ENCODE assay signal across 8 cellular contexts in the genomic region with DNA sequence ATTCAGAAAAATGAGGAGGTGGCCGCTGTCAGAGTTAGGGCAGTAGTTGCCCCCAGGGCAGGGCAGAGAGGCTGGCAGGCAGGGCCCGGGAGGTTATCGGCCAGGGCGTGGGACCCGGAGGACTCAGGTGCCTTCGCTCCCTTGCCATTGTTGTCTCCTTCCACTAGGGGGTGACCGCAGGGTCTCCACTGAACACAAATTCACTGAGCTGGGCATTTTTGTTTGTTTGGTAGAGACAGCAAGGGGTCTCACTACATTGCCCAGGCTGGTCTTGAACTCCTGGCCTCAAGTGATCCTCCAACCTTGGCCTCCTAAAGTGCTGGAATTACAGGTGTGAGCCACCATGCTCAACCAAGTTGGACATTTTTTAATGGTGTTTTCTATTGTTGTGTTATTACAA. TPM values are rescaled to one million over a fixed set of nuclear protein-coding genes. Genes with fewer than 3 reads are reported as not detected.
DNase-seq lines count a peak whose midpoint lies in the region; ATAC-seq, FAIRE-seq and TF ChIP-seq lines count a peak whose summit lies in the region.

No MANE protein-coding gene starts in this region.

- H3K18ac ChIP-seq in IMR-90 (ENCODE audit: low read depth, low read length): no peak overlapping the region

- H3K36me3 ChIP-seq in IMR-90 (ENCODE audit: control insufficient read depth, insufficient read depth, low read length) (peaks cover 61% of the 10 kb centered on the region), astrocyte (ENCODE audit: insufficient read depth, low read length) (peaks cover 9% of the 10 kb centered on the region), prostate gland (peaks cover 7 to 9% of the 10 kb centered on the region in 2 donors)

- TF ChIP-seq CTCF in IMR-90 (conservative IDR thresholded peaks at IDR 0.05; ENCODE audit: low read depth, low read length) (peak; percentile 38), astrocyte (IDR thresholded peaks at IDR 0.05; ENCODE audit: insufficient read depth, low read depth, low read length) (peak; percentile 43), nephron progenitor cell (IDR thresholded peaks at IDR 0.05) (peak; percentile 40), prostate gland (IDR thresholded peaks at IDR 0.05) (peak in 1 of 4 experiments; percentile 30)

- 0 out of 2 replicates have a peak, but pooled peaks cover 3% of the 10 kb centered on the region for H3K9me1 ChIP-seq in IMR-90 (ENCODE audit: insufficient read depth, low read length)

- no peak overlapping the region for H3K56ac ChIP-seq in IMR-90 (ENCODE audit: extremely low read depth, insufficient read depth, low read length)

- H3K4me2 ChIP-seq in IMR-90 (ENCODE audit: low read depth, low read length): no peak overlapping the region
- H3K4me2 ChIP-seq in astrocyte (ENCODE audit: low read length): no peak overlapping the region

- BruUV-seq in IMR-90 (replicated peaks; lab: Mats Ljungman, UMichigan): no TSS peak

- no peak overlapping the region for H2BK5ac ChIP-seq in IMR-90 (ENCODE audit: low read depth, low read length, poor library complexity, severe bottlenecking)

- H3K27me3 Mint-ChIP-seq in astrocyte (ENCODE audit: low read depth, unreplicated experiment) (no peaks in the 10 kb centered on the region), nephron progenitor cell (ENCODE audit: low read depth, poor library complexity) (no peaks in the 10 kb centered on the region)

- POLR2A ChIA-PET in IMR-90 (lab: Charles Lee; ENCODE audit: unreplicated experiment): no interaction called here

- peaks cover 3% of the 10 kb centered on the region for H3K9me3 Mint-ChIP-seq in astrocyte (ENCODE audit: unreplicated experiment)
- H3K9me3 Mint-ChIP-seq in nephron progenitor cell: no peaks in the 10 kb centered on the region

- H3K4me1 ChIP-seq in IMR-90 (ENCODE audit: control insufficient read depth, insufficient read depth, low read length) (peaks cover 3% of the 10 kb centered on the region; the same call in 1 of the 2 replicates), astrocyte (ENCODE audit: insufficient read depth, low read length) (peaks cover 3% of the 10 kb centered on the region), prostate gland (replicated peaks) (no peaks in the 10 kb centered on the region)

- H3K9ac ChIP-seq in IMR-90 (ENCODE audit: low read depth, low read length): no peak overlapping the region
- no peak overlapping the region for H3K9ac ChIP-seq in astrocyte (ENCODE audit: low read length)

- peaks cover 6% of the 10 kb centered on the region; the same call in 1 of the 2 replicates for H4K20me1 ChIP-seq in IMR-90 (ENCODE audit: insufficient read depth, low read length)
- peaks cover 16% of the 10 kb centered on the region for H4K20me1 ChIP-seq in astrocyte (ENCODE audit: insufficient read depth, low read length)

- H3K4me3 Mint-ChIP-seq in astrocyte (ENCODE audit: unreplicated experiment) (no peak overlapping the region), nephron progenitor cell (no peak overlapping the region)

- dilution Hi-C loops in IMR-90 (cut with HindIII; ENCODE audit: low sequenced_read_pairs, unreplicated experiment): no loop called here

- WGBS in IMR-90 (ENCODE audit: extremely low coverage in 2 of 2, insufficient read length in 1 of 2), 2 experiments: 100% methylated on average over 1 of the region's 7 CpGs; no CpG with 5 or more reads in 1 of the 2 experiments
- 87% methylated on average over 7 of the region's 7 CpGs for WGBS in prostate gland

- H2AFZ ChIP-seq in IMR-90 (replicated peaks; ENCODE audit: low read length, poor library complexity) (no peak overlapping the region), astrocyte (ENCODE audit: low read depth, low read length) (no peak overlapping the region)

- ATAC-seq in IMR-90 (ENCODE audit: low read depth) (peak; percentile 54; the same call in 1 of the 2 replicates), GM19467 (IDR thresholded peaks at IDR 0.05; ENCODE audit: unreplicated experiment) (no peak)

- intact Hi-C loops in IMR-90 (cut with micrococcal nuclease): loop anchor here (1.0 kb wide), 1 partner anchor 138 kb away; no protein-coding TSS in a partner anchor
- intact Hi-C loops in prostate gland (cut with DNase I): no loop called here

- no peak overlapping the region for H2BK120ac ChIP-seq in IMR-90 (ENCODE audit: low read depth, low read length)

- H2AK9ac ChIP-seq in IMR-90 (replicated peaks; ENCODE audit: low read depth, low read length, poor library complexity): peak overlapping the region; percentile 76

- H2BK20ac ChIP-seq in IMR-90 (ENCODE audit: low read depth, low read length): no peak overlapping the region

- FAIRE-seq in astrocyte (lab: Jason Lieb, UNC): no peak

- H3K27ac Mint-ChIP-seq in astrocyte (ENCODE audit: unreplicated experiment) (no peak overlapping the region), nephron progenitor cell (peak overlapping the region; percentile 95)

- in situ Hi-C loops in IMR-90 (cut with MboI; ENCODE audit: low sequenced_read_pairs): no loop called here

- peak; percentile 37 for TF ChIP-seq RAD21 in IMR-90 (IDR thresholded peaks at IDR 0.05; ENCODE audit: low read length)

- H3K27ac ChIP-seq in IMR-90 (ENCODE audit: insufficient read depth, low read length) (no peak overlapping the region), astrocyte (ENCODE audit: low read depth, low read length) (no peak overlapping the region), prostate gland (no peak overlapping the region)

- H3K23ac ChIP-seq in IMR-90 (ENCODE audit: low read depth, low read length): no peak overlapping the region

- H3K36me3 Mint-ChIP-seq in astrocyte (ENCODE audit: low read depth, unreplicated experiment) (peaks cover 24% of the 10 kb centered on the region), nephron progenitor cell (ENCODE audit: low read depth) (peaks cover 61% of the 10 kb centered on the region)

- TF ChIP-seq POLR2A in IMR-90 (IDR thresholded peaks at IDR 0.05; ENCODE audit: low read depth, low read length) (no peak), prostate gland (IDR thresholded peaks at IDR 0.05) (no peak)

- H3K79me2 ChIP-seq in astrocyte (ENCODE audit: insufficient read depth, low read length): no peaks in the 10 kb centered on the region

- H2AK5ac ChIP-seq in IMR-90 (ENCODE audit: low read depth, low read length): no peak overlapping the region

- H3K27me3 ChIP-seq in IMR-90 (ENCODE audit: control insufficient read depth, insufficient read depth, low read length) (no peaks in the 10 kb centered on the region), astrocyte (ENCODE audit: insufficient read depth, low read length) (no peaks in the 10 kb centered on the region), prostate gland (replicated peaks; ENCODE audit: insufficient read depth) (no peaks in the 10 kb centered on the region)

- H3K14ac ChIP-seq in IMR-90 (replicated peaks; ENCODE audit: low read depth, low read length): no peak overlapping the region

- peaks cover 15 to 16% of the 10 kb centered on the region in 2 experiments for H3K79me1 ChIP-seq in IMR-90 (ENCODE audit: low read depth in 1 of 2, low read length in 2 of 2)

- H3K9me3 ChIP-seq in IMR-90 (ENCODE audit: control insufficient read depth, insufficient read depth, low read length): no peaks in the 10 kb centered on the region
- H3K9me3 ChIP-seq in astrocyte (ENCODE audit: insufficient read depth, low read depth, low read length): no peaks in the 10 kb centered on the region
- no peaks in the 10 kb centered on the region for H3K9me3 ChIP-seq in prostate gland

- H2BK15ac ChIP-seq in IMR-90 (ENCODE audit: low read depth, low read length): no peak overlapping the region

- H4K8ac ChIP-seq in IMR-90 (ENCODE audit: low read depth in 2 of 2, low read length in 2 of 2): no peak overlapping the region

- H3K4me1 Mint-ChIP-seq in astrocyte (ENCODE audit: low read depth, unreplicated experiment): peaks cover 10% of the 10 kb centered on the region
- H3K4me1 Mint-ChIP-seq in nephron progenitor cell: peaks cover 7% of the 10 kb centered on the region

- no peak overlapping the region for H4K5ac ChIP-seq in IMR-90 (ENCODE audit: low read depth, low read length)

- CTCF ChIA-PET in IMR-90 (lab: Yijun Ruan, JAX): no interaction called here

- H3K4me3 ChIP-seq in IMR-90 (ENCODE audit: insufficient read depth, low read depth, low read length) (no peak overlapping the region), astrocyte (ENCODE audit: insufficient read depth, low read depth, low read length) (no peak overlapping the region), prostate gland (no peak overlapping the region)

- DNase-seq in DMS 273 (lab: John Stamatoyannopoulos, UW; ENCODE audit: unreplicated experiment) (peak; percentile 50), DMS 273 treated with DMSO at 0.1 percent for 48 hours (lab: John Stamatoyannopoulos, UW) (no peak), IMR-90 (no peak), astrocyte (ENCODE audit: low read depth) (no peak), nephron progenitor cell (peak; percentile 19), hippocampal formation (lab: John Stamatoyannopoulos, UW) (no peak), prostate gland (ENCODE audit: low spot score) (no peak)

- H3K4ac ChIP-seq in IMR-90 (ENCODE audit: low read depth, low read length): no peak overlapping the region

- no peak overlapping the region for H4K91ac ChIP-seq in IMR-90 (ENCODE audit: insufficient read depth, low read depth, low read length)

TF ChIP-seq in IMR-90, 13 proteins besides CTCF, POLR2A, EP300 and RAD21:
- TF ChIP-seq SMC3 (IDR thresholded peaks at IDR 0.05; ENCODE audit: low read depth, low read length) (peak; percentile 30), MXI1 (IDR thresholded peaks at IDR 0.05; ENCODE audit: borderline replicate concordance, low read depth, low read length) (no peak)

RNA-seq across cellular contexts. Expression of gene CARS2, which starts 25.1 kb away (rescaled TPM):
- total RNA-seq in IMR-90 (2012; rRNA removed): 71.4 and 76.2 TPM in 2 replicates
- polyA plus RNA-seq in IMR-90 (2012; rRNA removed): 75.1 and 76.4 TPM in 2 replicates
- polyA plus RNA-seq in IMR-90 (2012; cell fraction: cytosol; rRNA removed): 40.3 and 63.1 TPM in 2 replicates
- 266 and 332 TPM in 2 replicates for polyA plus RNA-seq in IMR-90 (2012; cell fraction: nucleus; rRNA removed; ENCODE audit: low replicate concordance)
- 44.1 and 51.4 TPM in 2 replicates for total RNA-seq in astrocyte
- 10 to 100 TPM; 40.5 to 85.5 TPM for total RNA-seq in prostate gland

RNA-seq across cellular contexts. Expression of gene ING1, which starts 32.6 kb away (rescaled TPM):
- total RNA-seq in IMR-90 (2012; rRNA removed) (9.1 and 11.7 TPM in 2 replicates), astrocyte (10.0 and 11.8 TPM in 2 replicates), prostate gland (10 to 100 TPM; 19.1 to 38.3 TPM)
- 13.5 and 17.5 TPM in 2 replicates for polyA plus RNA-seq in IMR-90 (2012; rRNA removed)
- 12.9 and 25.4 TPM in 2 replicates for polyA plus RNA-seq in IMR-90 (2012; cell fraction: cytosol; rRNA removed)
- 22.3 and 33.7 TPM in 2 replicates for polyA plus RNA-seq in IMR-90 (2012; cell fraction: nucleus; rRNA removed; ENCODE audit: low replicate concordance)

Comparison
In these comparisons a context has a peak if more than half of its experiments do, and no peak if none do; other contexts are left out.
1. DNase-seq: peak in DMS 273 (single experiment) and nephron progenitor cell (single experiment); none in DMS 273 treated with DMSO at 0.1 percent for 48 hours (single experiment), IMR-90 (single experiment), astrocyte (single experiment), hippocampal formation (0 of 2) and prostate gland (single experiment).